23 cellular contexts compared by ENCODE assay signal in the genomic region with DNA sequence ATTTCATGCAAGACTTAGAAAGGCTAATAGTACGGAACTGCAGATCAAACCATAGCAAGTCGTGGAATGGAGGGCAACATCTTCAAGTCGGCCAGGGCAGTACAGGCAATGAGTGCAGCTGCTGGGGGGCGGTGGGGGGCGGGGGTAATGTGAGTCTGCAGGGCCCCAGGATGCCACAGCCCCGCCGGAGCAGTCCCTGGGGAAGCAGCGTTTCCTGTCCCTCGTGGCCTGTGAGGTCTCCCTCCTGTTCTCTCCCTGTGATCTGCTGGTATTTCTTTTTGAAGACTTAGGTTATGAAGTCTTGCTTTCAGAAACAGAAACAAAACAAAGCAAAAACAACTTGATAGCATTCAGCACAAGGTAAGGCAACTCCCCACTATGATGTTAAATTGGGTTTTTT.
"Had no signal": no experiment of that assay in that cellular context is flagged by ENCODE, and none has a peak within 500 bp of the region (broad histone marks: within the 10 kb centered on the region; RNA-seq: fewer than 3 reads in every experiment).

No MANE protein-coding gene starts in this region.

- H3K4me3 ChIP-seq: ascending aorta, hepatocyte, left ventricle myocardium inferior, testis, vagina had no signal

- H3K36me3 ChIP-seq: ascending aorta, brain microvascular endothelial cell, left ventricle myocardium inferior, vagina had no signal

- H3K27me3 ChIP-seq: ascending aorta, brain microvascular endothelial cell, testis, vagina had no signal

- ATAC-seq: activated CD4-positive, alpha-beta T cell treated with anti-CD3 and anti-CD28 coated beads for 36 hours; activated naive CD4-positive, alpha-beta T cell treated with anti-CD3 and anti-CD28 coated beads, Interleukin-2, amount 50 U/mL, for 72 hours; activated T-helper 17 cell treated with anti-CD3 and anti-CD28 coated beads, Interleukin-2, amount 50 U/mL, for 72 hours; foreskin keratinocyte; natural killer cell treated with Interleukin-12 subunit alpha and Interleukin-12 subunit beta and Interleukin-15 and Interleukin-18, amount 100 ng/mL, for 72 hours had no signal

- DNase-seq: activated B cell treated with CpG ODN at 0.5 μM for 24 hours; activated CD4-positive, alpha-beta T cell treated with anti-CD3 and anti-CD28 coated beads for 36 hours; activated CD4-positive, alpha-beta T cell treated with anti-CD3 and anti-CD28 coated beads, Interleukin-2, amount 50 U/mL, for 4 hours; activated CD8-positive, alpha-beta memory T cell treated with anti-CD3 and anti-CD28 coated beads for 24 hours; activated CD8-positive, alpha-beta memory T cell treated with anti-CD3 and anti-CD28 coated beads, Interleukin-2, amount 50 U/mL, for 4 hours; activated T-cell treated with anti-CD3 and anti-CD28 coated beads, Interleukin-2, amount 50 U/mL, for 24 hours; brain microvascular endothelial cell; caudate nucleus; effector CD4-positive, alpha-beta T cell; foreskin keratinocyte; glutamatergic neuron; kidney glomerular epithelial cell; left ventricle myocardium inferior; stimulated activated CD4-positive, alpha-beta T cell treated with anti-CD3 and anti-CD28 coated beads, Interleukin-4, amount 100 ng/mL, for 1 hour; stimulated activated naive CD4-positive, alpha-beta T cell; testis; trophoblast cell had no signal

- H3K9me3 ChIP-seq: ascending aorta, left ventricle myocardium inferior, testis, vagina had no signal

- H3K27ac ChIP-seq: ascending aorta, brain microvascular endothelial cell, foreskin keratinocyte, hepatocyte, left ventricle myocardium inferior, testis, vagina had no signal

- H3K79me2 ChIP-seq: hepatocyte had no signal

- H3K4me1 ChIP-seq: ascending aorta, foreskin keratinocyte, left ventricle myocardium inferior, testis, vagina had no signal

- H3K4me2 ChIP-seq: hepatocyte had no signal

- H2AFZ ChIP-seq: hepatocyte had no signal
